ENCODE assay signal across 8 cellular contexts in genomic region chr17:45132569-45133463, GRCh38. TPM values are rescaled to one million over a fixed set of nuclear protein-coding genes. Genes with fewer than 3 reads are reported as not detected.
A peak's percentile ranks its signal among the peaks of the same experiment; 100 is the strongest.
DNase-seq lines count a peak whose midpoint lies in the region; ATAC-seq, FAIRE-seq and TF ChIP-seq lines count a peak whose summit lies in the region.

No MANE protein-coding gene starts in this region.

- POLR2A ChIA-PET in AG04450 (lab: Yijun Ruan, JAX), result interaction anchor here (0.7 to 0.9 kb wide), 4 partner anchors 11 to 86 kb away, joined by 3 to 12 read pairs (median 4); partner anchors contain the start of genes HEXIM1 and HEXIM2
- POLR2A ChIA-PET in GM12878 (lab: Charles Lee), result interaction anchor here (0.7 kb wide), 1 partner anchor 11 kb away, joined by 4 read pairs; no protein-coding TSS in a partner anchor

- H3K4me2 ChIP-seq in GM12878 (ENCODE audit: control insufficient read depth, insufficient read depth), result peak overlapping the region; percentile 71

- CTCF ChIA-PET in AG04450 (lab: Charles Lee) (interaction anchor here (0.5 to 7.0 kb wide), 15 partner anchors 9 to 402 kb away, joined by 3 to 420 read pairs (median 4); partner anchors contain the start of gene HEXIM1), GM12878 (lab: Yijun Ruan, JAX) (interaction anchor here (0.6 to 9.4 kb wide), 7 partner anchors 16 to 358 kb away, joined by 3 to 291 read pairs (median 6); partner anchors contain the start of gene HEXIM1)

- no peaks in the 10 kb centered on the region; the same call in 1 of the 2 replicates for H3K9me3 ChIP-seq in AG04450 (ENCODE audit: control insufficient read depth, insufficient read depth, low read length)
- no peaks in the 10 kb centered on the region for H3K9me3 ChIP-seq in GM12878 (replicated peaks; ENCODE audit: control insufficient read depth, insufficient read depth, low read length)

- TF ChIP-seq POLR2A in GM18951 (IDR thresholded peaks at IDR 0.05; ENCODE audit: extremely low read depth, insufficient read depth, insufficient read length) (peak; percentile 45), GM12878 (IDR thresholded peaks at IDR 0.05; ENCODE audit: low read depth, low read length) (peak; percentile 62; the same call in 1 of the 2 replicates)

- no peak for TF ChIP-seq EP300 in GM12878 (IDR thresholded peaks at IDR 0.05; ENCODE audit: borderline replicate concordance in 1 of 2, control insufficient read depth in 1 of 2, low read depth in 2 of 2, low read length in 2 of 2)

- SMC1A ChIA-PET in GM12878 (lab: Charles Lee; ENCODE audit: uncharacterized antibody, unreplicated experiment), result no interaction called here

- H3K4me3 ChIP-seq in AG04450 (ENCODE audit: low read depth, low read length) (peak overlapping the region; percentile 80), GM12878 (peak overlapping the region; percentile 98), retinal pigment epithelial cell (ENCODE audit: low read length) (peak overlapping the region; percentile 70)

- peak overlapping the region; percentile 76 for H2AFZ ChIP-seq in GM12878 (ENCODE audit: control insufficient read depth, low read depth, low read length)

- H3K27ac ChIP-seq in AG04450 (ENCODE audit: low read depth, low read length) (peak overlapping the region; percentile 93), GM12878 (ENCODE audit: control insufficient read depth, insufficient read depth) (0 out of 2 replicates have a peak overlapping the region, but pooled peaks have one; percentile 35)

- WGBS in GM12878 (ENCODE audit: insufficient coverage, insufficient replicate concordance, low lambda C conversion rate, missing lambda C conversion rate), result 1% methylated on average over 55 of the region's 72 CpGs

- ATAC-seq in GM12878, result peak; percentile 80
- ATAC-seq in HG03039 (IDR thresholded peaks at IDR 0.05; ENCODE audit: unreplicated experiment), result no peak

- RAD21 ChIA-PET in GM12878 (lab: Charles Lee; ENCODE audit: unreplicated experiment), result interaction anchor here (0.6 to 1.7 kb wide), 5 partner anchors 39 to 212 kb away, joined by 3 to 6 read pairs (median 3); no protein-coding TSS in a partner anchor

- BruUV-seq in GM12878 (replicated peaks; lab: Mats Ljungman, UMichigan), result no TSS peak

- H3K79me2 ChIP-seq in GM12878 (ENCODE audit: control insufficient read depth, insufficient read depth, low read length), result peaks cover 4% of the 10 kb centered on the region

- peaks cover 8% of the 10 kb centered on the region for H3K4me1 ChIP-seq in GM12878 (ENCODE audit: control insufficient read depth, insufficient read depth, low read length)

- DNase-seq in AG04450 (ENCODE audit: low read depth, low spot score) (no peak), NCI-H1105 treated with DMSO at 0.1 percent for 48 hours (lab: John Stamatoyannopoulos, UW) (peak; percentile 43), T-helper 22 cell (ENCODE audit: low read depth) (peak; percentile 56), GM12878 (ENCODE audit: low read depth, low spot score) (no peak), hypothalamus (lab: John Stamatoyannopoulos, UW) (peak in 49 of 51 donors; percentile 22 to 84 (median 64)), retinal pigment epithelial cell (ENCODE audit: low read depth) (peak; percentile 46)

- in situ Hi-C loops in GM18951 (cut with MboI; ENCODE audit: low sequenced_read_pairs, unreplicated experiment) (no loop called here), GM12878 (cut with MboI) (no loop called here)

- TF ChIP-seq RAD21 in GM12878 (IDR thresholded peaks at IDR 0.05; ENCODE audit: insufficient read depth, low read depth, low read length), result peak; percentile 67

- no peak for FAIRE-seq in GM12878 (lab: Jason Lieb, UNC)

- H3K27me3 ChIP-seq in AG04450 (ENCODE audit: control insufficient read depth, insufficient read depth, low read length) (no peaks in the 10 kb centered on the region), GM12878 (replicated peaks in 1 of 2; ENCODE audit: control insufficient read depth in 2 of 2, insufficient read depth in 2 of 2, low read length in 1 of 2) (no peaks in the 10 kb centered on the region)

- intact Hi-C loops in GM12878 (cut with micrococcal nuclease; ENCODE audit: unreplicated experiment), result loop anchor here (2.0 kb wide), 2 partner anchors 110 to 358 kb away; no protein-coding TSS in a partner anchor

- H4K20me1 ChIP-seq in GM12878 (ENCODE audit: control insufficient read depth, insufficient read depth), result no peaks in the 10 kb centered on the region

- H3K36me3 ChIP-seq in GM12878 (ENCODE audit: control insufficient read depth in 2 of 2, insufficient read depth in 2 of 2, low read length in 1 of 2), result no peaks in the 10 kb centered on the region

- H3K9ac ChIP-seq in GM12878 (ENCODE audit: control insufficient read depth, insufficient read depth, low read length), result peak overlapping the region; percentile 11; the same call in 1 of the 2 replicates

- peak; percentile 79 for TF ChIP-seq CTCF in AG04450 (IDR thresholded peaks at IDR 0.05; ENCODE audit: low read depth, low read length)
- TF ChIP-seq CTCF in GM12878 (IDR thresholded peaks at IDR 0.05 in 2 of 3, conservative IDR thresholded peaks at IDR 0.05 in 1 of 3; ENCODE audit: control insufficient read depth in 2 of 3, extremely low read depth in 1 of 3, insufficient read depth in 1 of 3, low read depth in 3 of 3, low read length in 3 of 3), result peak; percentile 81 to 94 (median 93)
- peak; percentile 81 for TF ChIP-seq CTCF in retinal pigment epithelial cell (conservative IDR thresholded peaks at IDR 0.05; ENCODE audit: low read depth, low read length)

RNA-seq across cellular contexts. Expression of gene PLCD3, which starts 0.5 kb away (rescaled TPM):
- 28.2 and 42.3 TPM in 2 replicates for polyA plus RNA-seq in AG04450 (2011; rRNA removed)
- 64.1 and 86.5 TPM in 2 replicates for polyA minus RNA-seq in AG04450 (2011; rRNA and poly(A)+ RNA removed)
- 0.12 and 1.5 TPM in 2 replicates for total RNA-seq in GM12878 (2013; cell fraction: nucleolus; rRNA removed)
- total RNA-seq in GM12878 (2014; rRNA removed), result 0.45 and 0.76 TPM in 2 replicates
- total RNA-seq in GM12878 (2014; rRNA removed; fragmentation: Illumina TruSeq; extraction: Trizol), result 0.28 and 0.36 TPM in 2 replicates
- 1.6 and 2.4 TPM in 2 replicates for total RNA-seq in GM12878 (2021)
- not detected for polyA plus RNA-seq in GM12878 (2011; ENCODE audit: low read depth)
- polyA plus RNA-seq in GM12878 (2011; rRNA removed), result 0.52 and 1.2 TPM in 2 replicates
- polyA plus RNA-seq in GM12878 (2011; cell fraction: cytosol; rRNA removed), result 0.99 and 1.9 TPM in 2 replicates
- polyA plus RNA-seq in GM12878 (2011; cell fraction: nucleus; rRNA removed), result 1.6 and 2.0 TPM in 2 replicates
- 0.41 and 0.88 TPM in 2 replicates for polyA plus RNA-seq in GM12878 (2012)
- 0.03 and 1.6 TPM in 2 replicates for polyA plus RNA-seq in GM12878 (2014; fragmentation: Illumina TruSeq; extraction: Trizol)
- polyA plus RNA-seq in GM12878 (2014; fragmentation: Nextera tagmentation; extraction: Ambion mirVana), result under 1 TPM; 0.02 to 0.04 TPM
- polyA plus RNA-seq in GM12878 (2014; rRNA removed), result 1.2 and 1.6 TPM in 2 replicates
- under 1 TPM; 0.13 to 0.43 TPM for polyA plus RNA-seq in GM12878 (2016; fragmentation: Nextera tagmentation; extraction: Ambion mirVana)
- polyA minus RNA-seq in GM12878 (2011; rRNA and poly(A)+ RNA removed), result 1.5 and 4.4 TPM in 2 replicates
- 2.7 and 3.5 TPM in 2 replicates for polyA minus RNA-seq in GM12878 (2011; cell fraction: cytosol; rRNA and poly(A)+ RNA removed)
- polyA minus RNA-seq in GM12878 (2011; cell fraction: nucleus; rRNA and poly(A)+ RNA removed), result 0.60 and 1.1 TPM in 2 replicates

RNA-seq across cellular contexts. Expression of gene ACBD4, which starts 2.7 kb away (rescaled TPM):
- polyA plus RNA-seq in AG04450 (2011; rRNA removed) (4.0 and 4.7 TPM in 2 replicates), GM12878 (2011; rRNA removed) (4.4 and 6.5 TPM in 2 replicates), GM12878 (2014; fragmentation: Illumina TruSeq; extraction: Trizol) (4.5 and 5.7 TPM in 2 replicates), GM12878 (2014; fragmentation: Nextera tagmentation; extraction: Ambion mirVana) (under 1 TPM; 0.20 to 0.27 TPM), GM12878 (2014; rRNA removed) (13.8 and 17.6 TPM in 2 replicates), GM12878 (2016; fragmentation: Nextera tagmentation; extraction: Ambion mirVana) (1 to 10 TPM; 7.2 to 9.9 TPM)
- polyA minus RNA-seq in AG04450 (2011; rRNA and poly(A)+ RNA removed), result 2.6 TPM in 2 replicates
- total RNA-seq in GM12878 (2013; cell fraction: nucleolus; rRNA removed), result 14.7 and 14.8 TPM in 2 replicates
- total RNA-seq in GM12878 (2014; rRNA removed) (8.1 and 10.2 TPM in 2 replicates), GM12878 (2014; rRNA removed; fragmentation: Illumina TruSeq; extraction: Trizol) (5.4 and 5.7 TPM in 2 replicates), GM12878 (2021) (10.0 and 10.1 TPM in 2 replicates)
- polyA plus RNA-seq in GM12878 (2011; ENCODE audit: low read depth), result 2.2 TPM
- polyA plus RNA-seq in GM12878 (2011; cell fraction: cytosol; rRNA removed), result 6.3 and 10.3 TPM in 2 replicates
- polyA plus RNA-seq in GM12878 (2011; cell fraction: nucleus; rRNA removed), result 28.8 and 29.4 TPM in 2 replicates
- 10.5 and 11.0 TPM in 2 replicates for polyA plus RNA-seq in GM12878 (2012)
- 2.6 and 6.4 TPM in 2 replicates for polyA minus RNA-seq in GM12878 (2011; rRNA and poly(A)+ RNA removed)
- polyA minus RNA-seq in GM12878 (2011; cell fraction: cytosol; rRNA and poly(A)+ RNA removed), result 2.5 and 4.0 TPM in 2 replicates
- polyA minus RNA-seq in GM12878 (2011; cell fraction: nucleus; rRNA and poly(A)+ RNA removed), result 11.6 and 15.2 TPM in 2 replicates

RNA-seq across cellular contexts. Expression of gene HEXIM1, which starts 15.5 kb away (rescaled TPM):
- 12.4 and 13.2 TPM in 2 replicates for polyA plus RNA-seq in AG04450 (2011; rRNA removed)
- 10.0 and 11.4 TPM in 2 replicates for polyA minus RNA-seq in AG04450 (2011; rRNA and poly(A)+ RNA removed)
- 5.6 and 6.3 TPM in 2 replicates for total RNA-seq in GM12878 (2013; cell fraction: nucleolus; rRNA removed)
- 12.2 and 13.4 TPM in 2 replicates for total RNA-seq in GM12878 (2014; rRNA removed)
- 4.4 and 4.7 TPM in 2 replicates for total RNA-seq in GM12878 (2014; rRNA removed; fragmentation: Illumina TruSeq; extraction: Trizol)
- total RNA-seq in GM12878 (2021), result 23.9 and 24.1 TPM in 2 replicates
- 13.4 TPM for polyA plus RNA-seq in GM12878 (2011; ENCODE audit: low read depth)
- 7.3 and 8.8 TPM in 2 replicates for polyA plus RNA-seq in GM12878 (2011; rRNA removed)
- polyA plus RNA-seq in GM12878 (2011; cell fraction: cytosol; rRNA removed), result 7.9 and 9.4 TPM in 2 replicates
- polyA plus RNA-seq in GM12878 (2011; cell fraction: nucleus; rRNA removed), result 9.7 and 14.2 TPM in 2 replicates
- polyA plus RNA-seq in GM12878 (2012), result 18.6 and 27.4 TPM in 2 replicates
- 9.9 and 16.0 TPM in 2 replicates for polyA plus RNA-seq in GM12878 (2014; fragmentation: Illumina TruSeq; extraction: Trizol)
- polyA plus RNA-seq in GM12878 (2014; fragmentation: Nextera tagmentation; extraction: Ambion mirVana), result 1 to 10 TPM; 1.9 to 2.1 TPM
- polyA plus RNA-seq in GM12878 (2014; rRNA removed), result 17.2 and 19.4 TPM in 2 replicates
- polyA plus RNA-seq in GM12878 (2016; fragmentation: Nextera tagmentation; extraction: Ambion mirVana), result 1 to 10 TPM; 8.3 to 9.3 TPM
- 2.5 and 4.7 TPM in 2 replicates for polyA minus RNA-seq in GM12878 (2011; rRNA and poly(A)+ RNA removed)
- 4.3 and 5.0 TPM in 2 replicates for polyA minus RNA-seq in GM12878 (2011; cell fraction: cytosol; rRNA and poly(A)+ RNA removed)
- 5.4 and 10.4 TPM in 2 replicates for polyA minus RNA-seq in GM12878 (2011; cell fraction: nucleus; rRNA and poly(A)+ RNA removed)

RNA-seq across cellular contexts. Expression of gene HEXIM2, which starts 28.9 kb away (rescaled TPM):
- polyA plus RNA-seq in AG04450 (2011; rRNA removed), result 4.2 and 4.5 TPM in 2 replicates
- polyA minus RNA-seq in AG04450 (2011; rRNA and poly(A)+ RNA removed), result 3.2 and 5.0 TPM in 2 replicates
- 3.0 TPM in 2 replicates for total RNA-seq in GM12878 (2013; cell fraction: nucleolus; rRNA removed)
- total RNA-seq in GM12878 (2014; rRNA removed), result 8.3 and 8.7 TPM in 2 replicates
- total RNA-seq in GM12878 (2014; rRNA removed; fragmentation: Illumina TruSeq; extraction: Trizol), result 4.8 and 5.1 TPM in 2 replicates
- 7.6 and 9.7 TPM in 2 replicates for total RNA-seq in GM12878 (2021)
- polyA plus RNA-seq in GM12878 (2011; ENCODE audit: low read depth), result 3.6 TPM
- polyA plus RNA-seq in GM12878 (2011; rRNA removed), result 4.3 and 5.8 TPM in 2 replicates
- polyA plus RNA-seq in GM12878 (2011; cell fraction: cytosol; rRNA removed), result 9.7 and 12.0 TPM in 2 replicates
- 6.9 and 8.7 TPM in 2 replicates for polyA plus RNA-seq in GM12878 (2011; cell fraction: nucleus; rRNA removed)
- polyA plus RNA-seq in GM12878 (2012), result 8.8 and 9.2 TPM in 2 replicates
- 0.87 and 4.9 TPM in 2 replicates for polyA plus RNA-seq in GM12878 (2014; fragmentation: Illumina TruSeq; extraction: Trizol)
- polyA plus RNA-seq in GM12878 (2014; fragmentation: Nextera tagmentation; extraction: Ambion mirVana), result under 1 TPM; 0.10 to 0.22 TPM
- 7.1 and 12.5 TPM in 2 replicates for polyA plus RNA-seq in GM12878 (2014; rRNA removed)
- polyA plus RNA-seq in GM12878 (2016; fragmentation: Nextera tagmentation; extraction: Ambion mirVana), result 10 to 100 TPM in 1 of 2 experiments, 1 to 10 TPM in 1; 9.7 to 10.3 TPM
- polyA minus RNA-seq in GM12878 (2011; rRNA and poly(A)+ RNA removed), result 4.2 and 9.8 TPM in 2 replicates
- 3.3 and 3.4 TPM in 2 replicates for polyA minus RNA-seq in GM12878 (2011; cell fraction: cytosol; rRNA and poly(A)+ RNA removed)
- 1.6 and 3.1 TPM in 2 replicates for polyA minus RNA-seq in GM12878 (2011; cell fraction: nucleus; rRNA and poly(A)+ RNA removed)

Comparison
In these comparisons a context has a peak if more than half of its experiments do, and no peak if none do; other contexts are left out.
1. DNase-seq: peak in NCI-H1105 treated with DMSO at 0.1 percent for 48 hours (single experiment), T-helper 22 cell (single experiment), hypothalamus (49 of 51) and retinal pigment epithelial cell (single experiment); none in AG04450 (single experiment) and GM12878 (single experiment).
2. Peak in every context shown above with its lines, with median percentiles within 50 percentile points of each other: H3K4me3 ChIP-seq and CTCF ChIP-seq.